ENCODE assay signal across 25 cellular contexts in genomic region chr2:84850471-84850870, GRCh38. TPM values are rescaled to one million over a fixed set of nuclear protein-coding genes. Genes with fewer than 3 reads are reported as not detected.
DNase-seq lines count a peak whose midpoint lies in the region; ATAC-seq lines count a peak whose summit lies in the region.
"Had no signal": no experiment of that assay in that cellular context is flagged by ENCODE, and none has a peak within 500 bp of the region (broad histone marks: within the 10 kb centered on the region; RNA-seq: fewer than 3 reads in every experiment).

No MANE protein-coding gene starts in this region.

- H3K4me3 Mint-ChIP-seq in activated naive CD4-positive, alpha-beta T cell treated with anti-CD3 and anti-CD28 coated beads for 36 hours: no peak overlapping the region
- peak overlapping the region; percentile 26 for H3K4me3 Mint-ChIP-seq in T-helper 17 cell
- H3K4me3 Mint-ChIP-seq in activated naive CD8-positive, alpha-beta T cell treated with anti-CD3 and anti-CD28 coated beads, Interleukin-2, amount 50 U/mL, for 24 hours: no peak overlapping the region
- H3K4me3 Mint-ChIP-seq: nephron had no signal

- H3K27me3 Mint-ChIP-seq in activated naive CD4-positive, alpha-beta T cell treated with anti-CD3 and anti-CD28 coated beads for 36 hours (ENCODE audit: low read depth): no peaks in the 10 kb centered on the region
- no peaks in the 10 kb centered on the region for H3K27me3 Mint-ChIP-seq in T-helper 17 cell
- no peaks in the 10 kb centered on the region for H3K27me3 Mint-ChIP-seq in activated naive CD8-positive, alpha-beta T cell treated with anti-CD3 and anti-CD28 coated beads, Interleukin-2, amount 50 U/mL, for 24 hours

- H3K9me3 ChIP-seq in T-helper 17 cell (ENCODE audit: control insufficient read depth, low read length, poor library complexity, severe bottlenecking): no peaks in the 10 kb centered on the region
- H3K9me3 ChIP-seq: BE2C, breast epithelium, HAP-1, mucosa of descending colon had no signal

- H3K9me3 Mint-ChIP-seq in activated naive CD4-positive, alpha-beta T cell treated with anti-CD3 and anti-CD28 coated beads for 36 hours: peaks cover 15% of the 10 kb centered on the region
- peaks cover 12% of the 10 kb centered on the region for H3K9me3 Mint-ChIP-seq in activated naive CD8-positive, alpha-beta T cell treated with anti-CD3 and anti-CD28 coated beads, Interleukin-2, amount 50 U/mL, for 24 hours

- CTCF ChIA-PET in activated naive CD4-positive, alpha-beta T cell treated with anti-CD3 and anti-CD28 coated beads for 36 hours (lab: Charles Lee): interaction anchor here (1.0 to 3.6 kb wide), 9 partner anchors 10 to 109 kb away, joined by 3 to 16 read pairs (median 6); no protein-coding TSS in a partner anchor

- peak overlapping the region; percentile 47 for H3K27ac Mint-ChIP-seq in activated naive CD4-positive, alpha-beta T cell treated with anti-CD3 and anti-CD28 coated beads for 36 hours
- peak overlapping the region; percentile 100 for H3K27ac Mint-ChIP-seq in T-helper 17 cell
- H3K27ac Mint-ChIP-seq in activated naive CD8-positive, alpha-beta T cell treated with anti-CD3 and anti-CD28 coated beads, Interleukin-2, amount 50 U/mL, for 24 hours: peak overlapping the region; percentile 86
- H3K27ac Mint-ChIP-seq: nephron had no signal

- peaks cover 41% of the 10 kb centered on the region for H3K36me3 Mint-ChIP-seq in activated naive CD4-positive, alpha-beta T cell treated with anti-CD3 and anti-CD28 coated beads for 36 hours (ENCODE audit: low read depth)
- H3K36me3 Mint-ChIP-seq in T-helper 17 cell (ENCODE audit: low read depth): peaks cover 10% of the 10 kb centered on the region
- peaks cover 41% of the 10 kb centered on the region for H3K36me3 Mint-ChIP-seq in activated naive CD8-positive, alpha-beta T cell treated with anti-CD3 and anti-CD28 coated beads, Interleukin-2, amount 50 U/mL, for 24 hours (ENCODE audit: low read depth)

- no peak for ATAC-seq in T-helper 17 cell
- no peak for ATAC-seq in activated naive CD8-positive, alpha-beta T cell treated with anti-CD3 and anti-CD28 coated beads, Interleukin-2, amount 50 U/mL, for 24 hours
- no peak for ATAC-seq in sciatic nerve
- ATAC-seq: mucosa of descending colon had no signal

- intact Hi-C loops in activated naive CD4-positive, alpha-beta T cell treated with anti-CD3 and anti-CD28 coated beads for 36 hours (cut with micrococcal nuclease): no loop called here
- intact Hi-C loops in sciatic nerve (cut with DNase I): no loop called here

- no peak for DNase-seq in activated naive CD4-positive, alpha-beta T cell treated with anti-CD3 and anti-CD28 coated beads for 36 hours
- DNase-seq in activated naive CD4-positive, alpha-beta T cell treated with Interleukin-2 at 50 U/mL for 16 hours: no peak
- DNase-seq in T-helper 17 cell (no peak), sciatic nerve (ENCODE audit: low spot score) (peak; percentile 25), anterior cingulate cortex (lab: John Stamatoyannopoulos, UW) (no peak), pons (ENCODE audit: low spot score) (no peak)
- DNase-seq in activated naive CD8-positive, alpha-beta T cell treated with anti-CD3 and anti-CD28 coated beads, Interleukin-2, amount 50 U/mL, for 24 hours: no peak
- DNase-seq in activated CD4-positive, CD25-positive, alpha-beta regulatory T cell (lab: John Stamatoyannopoulos, UW): no peak
- DNase-seq: ACHN; activated CD4-positive, alpha-beta T cell treated with anti-CD3 and anti-CD28 coated beads for 1 hour; amniotic stem cell; BE2C; COR-L47; hypothalamus; mucosa of descending colon; NCI-H1417 treated with DMSO at 0.1 percent for 48 hours; NCI-H2081; NCI-H226; NCI-H526 treated with DMSO at 0.1 percent for 48 hours; SHP77; stimulated activated CD4-positive, alpha-beta T cell treated with anti-CD3 and anti-CD28 coated beads, Interleukin-15, amount 100 ng/mL, for 24 hours; trophoblast cell had no signal

- H3K4me1 Mint-ChIP-seq in activated naive CD4-positive, alpha-beta T cell treated with anti-CD3 and anti-CD28 coated beads for 36 hours (ENCODE audit: low read depth): peaks cover 93% of the 10 kb centered on the region
- H3K4me1 Mint-ChIP-seq in T-helper 17 cell: peaks cover 70% of the 10 kb centered on the region
- H3K4me1 Mint-ChIP-seq in activated naive CD8-positive, alpha-beta T cell treated with anti-CD3 and anti-CD28 coated beads, Interleukin-2, amount 50 U/mL, for 24 hours: peaks cover 92% of the 10 kb centered on the region
- H3K4me1 Mint-ChIP-seq: nephron had no signal

RNA-seq across cellular contexts. Expression of gene TRABD2A, which starts 30.4 kb away (rescaled TPM):
- total RNA-seq in activated naive CD4-positive, alpha-beta T cell treated with anti-CD3 and anti-CD28 coated beads for 36 hours: 10 to 100 TPM; 40.4 to 41.7 TPM
- total RNA-seq in T-helper 17 cell: 10 to 100 TPM; 60.5 to 93.7 TPM
- 2.1 TPM for total RNA-seq in sciatic nerve

RNA-seq across cellular contexts. Expression of gene TMSB10, which starts 55.0 kb away (rescaled TPM):
- 1,000 to 10,000 TPM; 1,772 to 1,864 TPM for total RNA-seq in activated naive CD4-positive, alpha-beta T cell treated with anti-CD3 and anti-CD28 coated beads for 36 hours
- 1,000 to 10,000 TPM; 1,429 to 1,736 TPM for total RNA-seq in T-helper 17 cell
- total RNA-seq in sciatic nerve: 1,367 TPM

Comparison
In these comparisons a context has a peak if more than half of its experiments do, and no peak if none do; other contexts are left out.
1. H3K27ac Mint-ChIP-seq: peak in every context shown above with its lines; median percentile 100 in T-helper 17 cell; 86 in activated naive CD8-positive, alpha-beta T cell treated with anti-CD3 and anti-CD28 coated beads, Interleukin-2, amount 50 U/mL, for 24 hours; 47 in activated naive CD4-positive, alpha-beta T cell treated with anti-CD3 and anti-CD28 coated beads for 36 hours.
2. RNA of gene TRABD2A, which starts 30.4 kb away (total RNA-seq): 60.5 to 93.7 TPM in T-helper 17 cell and 40.4 to 41.7 TPM in activated naive CD4-positive, alpha-beta T cell treated with anti-CD3 and anti-CD28 coated beads for 36 hours; 2.1 TPM in sciatic nerve (single experiment); every median in the first group is over 10 times any median in the second.